ENCODE assay signal across 1 cellular context in the genomic region with DNA sequence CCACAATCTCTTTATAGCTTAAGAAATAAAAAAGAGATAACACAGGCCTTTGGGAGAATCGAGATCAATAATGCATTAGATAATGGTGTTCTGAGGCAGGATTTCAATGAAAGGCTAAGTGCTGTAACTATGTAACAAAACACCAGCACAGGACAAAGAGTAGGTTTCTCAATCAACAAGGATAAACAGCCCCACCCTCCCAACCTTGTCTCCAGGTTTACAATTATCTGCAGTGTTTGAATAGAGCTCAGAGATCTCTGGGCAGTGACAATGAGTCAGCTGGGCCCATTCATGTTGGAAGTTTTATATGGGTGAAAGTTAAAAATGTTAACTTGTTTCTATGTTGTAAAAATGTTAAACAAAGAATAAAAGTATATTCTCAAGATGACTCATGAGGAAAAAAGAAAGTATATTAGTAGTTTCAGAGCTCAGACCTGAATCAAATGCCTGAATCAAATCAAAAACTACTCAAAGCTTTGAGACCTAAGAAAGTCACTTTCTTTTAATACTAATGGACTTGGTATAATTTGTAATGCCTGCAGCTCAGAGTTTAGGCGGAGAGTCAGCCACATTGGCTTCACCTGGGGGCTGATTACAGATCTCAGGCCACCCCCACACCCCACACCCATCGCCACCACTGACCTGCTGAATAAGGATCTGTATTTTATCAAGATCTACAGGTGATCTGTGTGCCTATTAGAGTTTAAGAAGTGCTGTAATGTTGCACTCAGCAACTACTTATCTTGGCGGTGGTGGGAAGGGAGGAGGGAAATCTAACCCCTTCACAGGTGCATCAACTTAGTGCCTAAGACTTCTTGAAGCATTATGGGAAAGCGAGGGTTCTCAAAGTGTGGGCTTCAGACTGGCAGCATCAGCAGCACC.
A peak's percentile ranks its signal among the peaks of the same experiment; 100 is the strongest.
TF ChIP-seq lines count a peak whose summit lies in the region.

No MANE protein-coding gene starts in this region.

TF ChIP-seq in HepG2, 621 proteins besides CTCF, POLR2A, EP300 and RAD21 (continued from another document and continues in another):
- TF ChIP-seq, protein P1, sequence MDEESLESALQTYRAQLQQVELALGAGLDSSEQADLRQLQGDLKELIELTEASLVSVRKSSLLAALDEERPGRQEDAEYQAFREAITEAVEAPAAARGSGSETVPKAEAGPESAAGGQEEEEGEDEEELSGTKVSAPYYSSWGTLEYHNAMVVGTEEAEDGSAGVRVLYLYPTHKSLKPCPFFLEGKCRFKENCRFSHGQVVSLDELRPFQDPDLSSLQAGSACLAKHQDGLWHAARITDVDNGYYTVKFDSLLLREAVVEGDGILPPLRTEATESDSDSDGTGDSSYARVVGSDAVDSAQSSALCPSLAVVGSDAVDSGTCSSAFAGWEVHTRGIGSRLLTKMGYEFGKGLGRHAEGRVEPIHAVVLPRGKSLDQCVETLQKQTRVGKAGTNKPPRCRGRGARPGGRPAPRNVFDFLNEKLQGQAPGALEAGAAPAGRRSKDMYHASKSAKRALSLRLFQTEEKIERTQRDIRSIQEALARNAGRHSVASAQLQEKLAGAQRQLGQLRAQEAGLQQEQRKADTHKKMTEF (CRISPR knock-in tag; IDR thresholded peaks at IDR 0.05), result peak; percentile 97
- TF ChIP-seq DNMT1 (CRISPR knock-in tag; IDR thresholded peaks at IDR 0.05) (no peak), MXD4 (CRISPR knock-in tag; IDR thresholded peaks at IDR 0.05) (peak; percentile 36; the same call in 1 of the 2 replicates), SP4 (CRISPR knock-in tag; IDR thresholded peaks at IDR 0.05) (no peak), NFIB (CRISPR knock-in tag; IDR thresholded peaks at IDR 0.05; ENCODE audit: borderline replicate concordance) (no peak), ERF (CRISPR knock-in tag; IDR thresholded peaks at IDR 0.05) (0 out of 2 replicates have a peak, but pooled peaks have one; percentile 62), RFX3 (CRISPR knock-in tag; IDR thresholded peaks at IDR 0.05) (peak; percentile 56), KDM5B (CRISPR knock-in tag; IDR thresholded peaks at IDR 0.05; ENCODE audit: borderline replicate concordance) (no peak), ZIK1 (CRISPR knock-in tag; IDR thresholded peaks at IDR 0.05; ENCODE audit: borderline replicate concordance, low read depth) (no peak), CCDC6 (CRISPR knock-in tag; IDR thresholded peaks at IDR 0.05) (no peak; the same call in 1 of the 2 replicates), ZNF720 (CRISPR knock-in tag; IDR thresholded peaks at IDR 0.05) (no peak), ZNF746 (CRISPR knock-in tag; IDR thresholded peaks at IDR 0.05) (no peak), RFX5 (IDR thresholded peaks at IDR 0.05; ENCODE audit: low read depth, low read length) (peak; percentile 38; the same call in 1 of the 2 replicates), ZNF180 (CRISPR knock-in tag; IDR thresholded peaks at IDR 0.05; ENCODE audit: borderline replicate concordance, low read depth) (no peak), ZNF557 (CRISPR knock-in tag; IDR thresholded peaks at IDR 0.05) (no peak), TSC22D2 (CRISPR knock-in tag; IDR thresholded peaks at IDR 0.05; ENCODE audit: borderline replicate concordance) (no peak), RORA (CRISPR knock-in tag; IDR thresholded peaks at IDR 0.05) (no peak), BHLHE40 (IDR thresholded peaks at IDR 0.05; ENCODE audit: low read length) (0 out of 2 replicates have a peak, but pooled peaks have one; percentile 29), KDM5A (IDR thresholded peaks at IDR 0.05; ENCODE audit: borderline replicate concordance, low read length) (no peak), MEIS1 (CRISPR knock-in tag; IDR thresholded peaks at IDR 0.05; ENCODE audit: borderline replicate concordance) (no peak; the same call in 1 of the 2 replicates), KLF15 (CRISPR knock-in tag; IDR thresholded peaks at IDR 0.05; ENCODE audit: borderline replicate concordance) (no peak), ZFP90 (CRISPR knock-in tag; IDR thresholded peaks at IDR 0.05; ENCODE audit: borderline replicate concordance) (no peak), SUZ12 (IDR thresholded peaks at IDR 0.05; ENCODE audit: low read depth, low read length) (no peak), ZBTB20 (CRISPR knock-in tag; IDR thresholded peaks at IDR 0.05; ENCODE audit: borderline replicate concordance, low read depth) (peak; percentile 42; the same call in 1 of the 2 replicates), TCF7 (IDR thresholded peaks at IDR 0.05; ENCODE audit: low read depth) (peak; percentile 88), AKAP8 (CRISPR knock-in tag; IDR thresholded peaks at IDR 0.05) (no peak), ZSCAN25 (CRISPR knock-in tag; IDR thresholded peaks at IDR 0.05) (no peak), JARID2 (CRISPR knock-in tag; IDR thresholded peaks at IDR 0.05; ENCODE audit: insufficient replicate concordance) (no peak), TBP (CRISPR knock-in tag; IDR thresholded peaks at IDR 0.05) (no peak)
- TF ChIP-seq, protein P2, sequence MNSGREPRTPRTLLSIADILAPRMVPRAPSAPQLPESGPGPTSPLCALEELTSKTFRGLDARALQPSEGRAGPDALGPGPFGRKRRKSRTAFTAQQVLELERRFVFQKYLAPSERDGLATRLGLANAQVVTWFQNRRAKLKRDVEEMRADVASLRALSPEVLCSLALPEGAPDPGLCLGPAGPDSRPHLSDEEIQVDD (CRISPR knock-in tag; IDR thresholded peaks at IDR 0.05; ENCODE audit: borderline replicate concordance), result no peak
- TF ChIP-seq, protein P3, sequence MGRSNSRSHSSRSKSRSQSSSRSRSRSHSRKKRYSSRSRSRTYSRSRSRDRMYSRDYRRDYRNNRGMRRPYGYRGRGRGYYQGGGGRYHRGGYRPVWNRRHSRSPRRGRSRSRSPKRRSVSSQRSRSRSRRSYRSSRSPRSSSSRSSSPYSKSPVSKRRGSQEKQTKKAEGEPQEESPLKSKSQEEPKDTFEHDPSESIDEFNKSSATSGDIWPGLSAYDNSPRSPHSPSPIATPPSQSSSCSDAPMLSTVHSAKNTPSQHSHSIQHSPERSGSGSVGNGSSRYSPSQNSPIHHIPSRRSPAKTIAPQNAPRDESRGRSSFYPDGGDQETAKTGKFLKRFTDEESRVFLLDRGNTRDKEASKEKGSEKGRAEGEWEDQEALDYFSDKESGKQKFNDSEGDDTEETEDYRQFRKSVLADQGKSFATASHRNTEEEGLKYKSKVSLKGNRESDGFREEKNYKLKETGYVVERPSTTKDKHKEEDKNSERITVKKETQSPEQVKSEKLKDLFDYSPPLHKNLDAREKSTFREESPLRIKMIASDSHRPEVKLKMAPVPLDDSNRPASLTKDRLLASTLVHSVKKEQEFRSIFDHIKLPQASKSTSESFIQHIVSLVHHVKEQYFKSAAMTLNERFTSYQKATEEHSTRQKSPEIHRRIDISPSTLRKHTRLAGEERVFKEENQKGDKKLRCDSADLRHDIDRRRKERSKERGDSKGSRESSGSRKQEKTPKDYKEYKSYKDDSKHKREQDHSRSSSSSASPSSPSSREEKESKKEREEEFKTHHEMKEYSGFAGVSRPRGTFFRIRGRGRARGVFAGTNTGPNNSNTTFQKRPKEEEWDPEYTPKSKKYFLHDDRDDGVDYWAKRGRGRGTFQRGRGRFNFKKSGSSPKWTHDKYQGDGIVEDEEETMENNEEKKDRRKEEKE (IDR thresholded peaks at IDR 0.05), result no peak
- TF ChIP-seq, protein P4, sequence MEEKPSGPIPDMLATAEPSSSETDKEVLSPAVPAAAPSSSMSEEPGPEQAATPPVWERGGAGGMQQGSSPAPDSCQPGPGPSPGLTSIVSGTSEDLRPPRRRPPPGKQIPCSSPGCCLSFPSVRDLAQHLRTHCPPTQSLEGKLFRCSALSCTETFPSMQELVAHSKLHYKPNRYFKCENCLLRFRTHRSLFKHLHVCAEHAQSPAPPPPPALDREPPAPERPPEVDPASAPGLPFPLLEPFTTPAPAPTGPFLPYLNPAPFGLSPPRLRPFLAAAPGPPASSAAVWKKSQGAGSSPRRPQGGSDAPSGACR (CRISPR knock-in tag; IDR thresholded peaks at IDR 0.05), result peak; percentile 62; the same call in 1 of the 2 replicates
- TF ChIP-seq, protein P5, sequence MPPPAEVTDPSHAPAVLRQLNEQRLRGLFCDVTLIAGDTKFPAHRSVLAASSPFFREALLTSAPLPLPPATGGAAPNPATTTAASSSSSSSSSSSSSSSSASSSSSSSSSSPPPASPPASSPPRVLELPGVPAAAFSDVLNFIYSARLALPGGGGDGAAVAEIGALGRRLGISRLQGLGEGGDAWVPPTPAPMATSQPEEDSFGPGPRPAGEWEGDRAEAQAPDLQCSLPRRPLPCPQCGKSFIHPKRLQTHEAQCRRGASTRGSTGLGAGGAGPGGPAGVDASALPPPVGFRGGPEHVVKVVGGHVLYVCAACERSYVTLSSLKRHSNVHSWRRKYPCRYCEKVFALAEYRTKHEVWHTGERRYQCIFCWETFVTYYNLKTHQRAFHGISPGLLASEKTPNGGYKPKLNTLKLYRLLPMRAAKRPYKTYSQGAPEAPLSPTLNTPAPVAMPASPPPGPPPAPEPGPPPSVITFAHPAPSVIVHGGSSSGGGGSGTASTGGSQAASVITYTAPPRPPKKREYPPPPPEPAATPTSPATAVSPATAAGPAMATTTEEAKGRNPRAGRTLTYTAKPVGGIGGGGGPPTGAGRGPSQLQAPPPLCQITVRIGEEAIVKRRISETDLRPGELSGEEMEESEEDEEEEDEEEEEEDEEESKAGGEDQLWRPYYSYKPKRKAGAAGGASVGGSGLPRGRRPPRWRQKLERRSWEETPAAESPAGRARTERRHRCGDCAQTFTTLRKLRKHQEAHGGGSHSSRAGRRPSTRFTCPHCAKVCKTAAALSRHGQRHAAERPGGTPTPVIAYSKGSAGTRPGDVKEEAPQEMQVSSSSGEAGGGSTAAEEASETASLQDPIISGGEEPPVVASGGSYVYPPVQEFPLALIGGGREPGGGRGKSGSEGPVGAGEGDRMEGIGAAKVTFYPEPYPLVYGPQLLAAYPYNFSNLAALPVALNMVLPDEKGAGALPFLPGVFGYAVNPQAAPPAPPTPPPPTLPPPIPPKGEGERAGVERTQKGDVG (CRISPR knock-in tag; IDR thresholded peaks at IDR 0.05; ENCODE audit: borderline replicate concordance), result no peak
- TF ChIP-seq, protein P6, sequence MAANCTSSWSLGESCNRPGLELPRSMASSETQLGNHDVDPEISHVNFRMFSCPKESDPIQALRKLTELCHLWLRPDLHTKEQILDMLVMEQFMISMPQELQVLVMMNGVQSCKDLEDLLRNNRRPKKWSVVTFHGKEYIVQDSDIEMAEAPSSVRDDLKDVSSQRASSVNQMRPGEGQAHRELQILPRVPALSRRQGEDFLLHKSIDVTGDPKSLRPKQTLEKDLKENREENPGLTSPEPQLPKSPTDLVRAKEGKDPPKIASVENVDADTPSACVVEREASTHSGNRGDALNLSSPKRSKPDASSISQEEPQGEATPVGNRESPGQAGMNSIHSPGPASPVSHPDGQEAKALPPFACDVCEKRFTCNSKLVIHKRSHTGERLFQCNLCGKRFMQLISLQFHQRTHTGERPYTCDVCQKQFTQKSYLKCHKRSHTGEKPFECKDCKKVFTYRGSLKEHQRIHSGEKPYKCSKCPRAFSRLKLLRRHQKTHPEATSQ (CRISPR knock-in tag; IDR thresholded peaks at IDR 0.05; ENCODE audit: borderline replicate concordance), result no peak
- TF ChIP-seq, protein P7, sequence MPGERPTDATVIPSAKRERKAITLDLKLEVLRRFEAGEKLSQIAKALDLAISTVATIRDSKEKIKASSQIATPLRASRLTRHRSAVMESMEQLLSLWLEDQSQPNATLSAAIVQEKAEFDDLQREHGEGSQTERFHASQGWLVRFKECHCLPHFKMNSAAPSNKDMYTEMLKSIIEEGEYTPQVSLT (CRISPR knock-in tag; IDR thresholded peaks at IDR 0.05; ENCODE audit: borderline replicate concordance, low read depth), result no peak
- TF ChIP-seq, protein P8, sequence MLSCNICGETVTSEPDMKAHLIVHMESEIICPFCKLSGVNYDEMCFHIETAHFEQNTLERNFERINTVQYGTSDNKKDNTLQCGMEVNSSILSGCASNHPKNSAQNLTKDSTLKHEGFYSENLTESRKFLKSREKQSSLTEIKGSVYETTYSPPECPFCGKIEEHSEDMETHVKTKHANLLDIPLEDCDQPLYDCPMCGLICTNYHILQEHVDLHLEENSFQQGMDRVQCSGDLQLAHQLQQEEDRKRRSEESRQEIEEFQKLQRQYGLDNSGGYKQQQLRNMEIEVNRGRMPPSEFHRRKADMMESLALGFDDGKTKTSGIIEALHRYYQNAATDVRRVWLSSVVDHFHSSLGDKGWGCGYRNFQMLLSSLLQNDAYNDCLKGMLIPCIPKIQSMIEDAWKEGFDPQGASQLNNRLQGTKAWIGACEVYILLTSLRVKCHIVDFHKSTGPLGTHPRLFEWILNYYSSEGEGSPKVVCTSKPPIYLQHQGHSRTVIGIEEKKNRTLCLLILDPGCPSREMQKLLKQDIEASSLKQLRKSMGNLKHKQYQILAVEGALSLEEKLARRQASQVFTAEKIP (CRISPR knock-in tag; IDR thresholded peaks at IDR 0.05; ENCODE audit: borderline replicate concordance), result no peak
- TF ChIP-seq, protein P9, sequence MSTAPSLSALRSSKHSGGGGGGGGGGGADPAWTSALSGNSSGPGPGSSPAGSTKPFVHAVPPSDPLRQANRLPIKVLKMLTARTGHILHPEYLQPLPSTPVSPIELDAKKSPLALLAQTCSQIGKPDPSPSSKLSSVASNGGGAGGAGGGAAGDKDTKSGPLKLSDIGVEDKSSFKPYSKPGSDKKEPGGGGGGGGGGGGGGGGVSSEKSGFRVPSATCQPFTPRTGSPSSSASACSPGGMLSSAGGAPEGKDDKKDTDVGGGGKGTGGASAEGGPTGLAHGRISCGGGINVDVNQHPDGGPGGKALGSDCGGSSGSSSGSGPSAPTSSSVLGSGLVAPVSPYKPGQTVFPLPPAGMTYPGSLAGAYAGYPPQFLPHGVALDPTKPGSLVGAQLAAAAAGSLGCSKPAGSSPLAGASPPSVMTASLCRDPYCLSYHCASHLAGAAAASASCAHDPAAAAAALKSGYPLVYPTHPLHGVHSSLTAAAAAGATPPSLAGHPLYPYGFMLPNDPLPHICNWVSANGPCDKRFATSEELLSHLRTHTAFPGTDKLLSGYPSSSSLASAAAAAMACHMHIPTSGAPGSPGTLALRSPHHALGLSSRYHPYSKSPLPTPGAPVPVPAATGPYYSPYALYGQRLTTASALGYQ (CRISPR knock-in tag; IDR thresholded peaks at IDR 0.05), result peak; percentile 81; the same call in 1 of the 2 replicates
- TF ChIP-seq, protein P10, sequence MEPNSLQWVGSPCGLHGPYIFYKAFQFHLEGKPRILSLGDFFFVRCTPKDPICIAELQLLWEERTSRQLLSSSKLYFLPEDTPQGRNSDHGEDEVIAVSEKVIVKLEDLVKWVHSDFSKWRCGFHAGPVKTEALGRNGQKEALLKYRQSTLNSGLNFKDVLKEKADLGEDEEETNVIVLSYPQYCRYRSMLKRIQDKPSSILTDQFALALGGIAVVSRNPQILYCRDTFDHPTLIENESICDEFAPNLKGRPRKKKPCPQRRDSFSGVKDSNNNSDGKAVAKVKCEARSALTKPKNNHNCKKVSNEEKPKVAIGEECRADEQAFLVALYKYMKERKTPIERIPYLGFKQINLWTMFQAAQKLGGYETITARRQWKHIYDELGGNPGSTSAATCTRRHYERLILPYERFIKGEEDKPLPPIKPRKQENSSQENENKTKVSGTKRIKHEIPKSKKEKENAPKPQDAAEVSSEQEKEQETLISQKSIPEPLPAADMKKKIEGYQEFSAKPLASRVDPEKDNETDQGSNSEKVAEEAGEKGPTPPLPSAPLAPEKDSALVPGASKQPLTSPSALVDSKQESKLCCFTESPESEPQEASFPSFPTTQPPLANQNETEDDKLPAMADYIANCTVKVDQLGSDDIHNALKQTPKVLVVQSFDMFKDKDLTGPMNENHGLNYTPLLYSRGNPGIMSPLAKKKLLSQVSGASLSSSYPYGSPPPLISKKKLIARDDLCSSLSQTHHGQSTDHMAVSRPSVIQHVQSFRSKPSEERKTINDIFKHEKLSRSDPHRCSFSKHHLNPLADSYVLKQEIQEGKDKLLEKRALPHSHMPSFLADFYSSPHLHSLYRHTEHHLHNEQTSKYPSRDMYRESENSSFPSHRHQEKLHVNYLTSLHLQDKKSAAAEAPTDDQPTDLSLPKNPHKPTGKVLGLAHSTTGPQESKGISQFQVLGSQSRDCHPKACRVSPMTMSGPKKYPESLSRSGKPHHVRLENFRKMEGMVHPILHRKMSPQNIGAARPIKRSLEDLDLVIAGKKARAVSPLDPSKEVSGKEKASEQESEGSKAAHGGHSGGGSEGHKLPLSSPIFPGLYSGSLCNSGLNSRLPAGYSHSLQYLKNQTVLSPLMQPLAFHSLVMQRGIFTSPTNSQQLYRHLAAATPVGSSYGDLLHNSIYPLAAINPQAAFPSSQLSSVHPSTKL (CRISPR knock-in tag; IDR thresholded peaks at IDR 0.05), result peak; percentile 98
